ENCODE assay signal across 12 cellular contexts in the genomic region with DNA sequence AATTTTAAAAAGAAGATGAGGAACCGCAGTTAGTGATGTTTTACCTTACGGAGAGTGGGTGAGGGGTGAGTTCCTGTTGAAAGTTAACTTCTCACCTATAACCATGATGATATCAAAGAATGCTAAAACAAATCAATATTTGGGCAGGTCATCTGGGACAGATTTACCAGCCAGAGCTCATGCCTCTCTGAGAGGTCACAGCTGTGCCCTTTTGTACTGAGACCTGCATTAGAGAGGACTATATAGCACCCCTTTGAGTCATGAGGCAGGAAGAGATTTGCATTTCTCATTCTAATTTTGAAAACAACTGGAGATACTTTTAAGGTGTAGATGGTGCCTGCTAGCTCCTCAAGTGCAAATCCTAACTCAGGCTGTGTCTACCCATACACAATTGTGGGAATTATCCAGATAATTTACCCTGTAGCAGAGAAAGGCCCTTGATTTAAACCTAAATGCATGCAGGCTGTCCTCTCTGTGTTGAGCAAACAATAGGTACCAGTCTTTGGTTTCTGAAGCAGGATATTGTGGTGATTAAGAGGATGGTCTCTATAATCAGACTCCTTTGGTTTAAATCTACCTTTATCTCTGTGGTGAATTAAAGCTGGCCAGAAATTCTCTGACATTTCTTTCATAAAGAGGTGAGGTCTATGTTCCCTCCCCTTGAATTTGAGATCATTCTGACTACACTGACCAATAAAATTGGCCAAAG. TPM values are rescaled to one million over a fixed set of nuclear protein-coding genes. Genes with fewer than 3 reads are reported as not detected.
DNase-seq lines count a peak whose midpoint lies in the region; ATAC-seq and TF ChIP-seq lines count a peak whose summit lies in the region.
"Had no signal": no experiment of that assay in that cellular context is flagged by ENCODE, and none has a peak within 500 bp of the region (broad histone marks: within the 10 kb centered on the region; RNA-seq: fewer than 3 reads in every experiment).

No MANE protein-coding gene starts in this region.

- no peak overlapping the region for H3K4me3 ChIP-seq in neural progenitor cell

- no peaks in the 10 kb centered on the region for H3K36me3 ChIP-seq in neural progenitor cell

- intact Hi-C loops in left cardiac atrium (cut with DNase I): no loop called here

- H3K4me1 Mint-ChIP-seq in neural progenitor cell: peaks cover 7% of the 10 kb centered on the region
- H3K4me1 Mint-ChIP-seq: activated naive CD4-positive, alpha-beta T cell treated with anti-CD3 and anti-CD28 coated beads, Interleukin-2, amount 50 U/mL, for 24 hours had no signal

- no peaks in the 10 kb centered on the region for H3K9me3 ChIP-seq in neural progenitor cell (ENCODE audit: low read depth)

- H3K9me3 Mint-ChIP-seq in neural progenitor cell: no peaks in the 10 kb centered on the region
- H3K9me3 Mint-ChIP-seq: activated naive CD4-positive, alpha-beta T cell treated with anti-CD3 and anti-CD28 coated beads, Interleukin-2, amount 50 U/mL, for 24 hours; memory B cell had no signal

- H3K79me2 ChIP-seq in neural progenitor cell (ENCODE audit: low read depth): no peaks in the 10 kb centered on the region

- H3F3A ChIP-seq in neural progenitor cell (ENCODE audit: low read depth): no peaks in the 10 kb centered on the region

- H3K4me2 ChIP-seq in neural progenitor cell: no peak overlapping the region

- H3K27me3 Mint-ChIP-seq in neural progenitor cell (ENCODE audit: insufficient read depth, low read depth): peaks cover 2% of the 10 kb centered on the region
- H3K27me3 Mint-ChIP-seq: memory B cell had no signal

- TF ChIP-seq CTCF in neural progenitor cell (IDR thresholded peaks at IDR 0.05): no peak

- no peaks in the 10 kb centered on the region for H3K27me3 ChIP-seq in neural progenitor cell

- peak; percentile 93 for ATAC-seq in GM19035 (IDR thresholded peaks at IDR 0.05; ENCODE audit: unreplicated experiment)
- peak; percentile 90 for ATAC-seq in HG02571 (IDR thresholded peaks at IDR 0.05; ENCODE audit: unreplicated experiment)
- ATAC-seq in HG03521 (IDR thresholded peaks at IDR 0.05; ENCODE audit: unreplicated experiment): peak; percentile 75
- ATAC-seq in left cardiac atrium: no peak

- DNase-seq in neural progenitor cell (ENCODE audit: low spot score): no peak
- no peak for DNase-seq in kidney tubule cell (ENCODE audit: low spot score)
- DNase-seq in left cardiac atrium: no peak
- no peak for DNase-seq in AG08396 (ENCODE audit: low spot score)
- DNase-seq in GOT3 (lab: John Stamatoyannopoulos, UW): no peak
- DNase-seq: DND-41, NCI-H510A treated with DMSO at 0.1 percent for 48 hours had no signal

- peaks cover 8% of the 10 kb centered on the region for H3K4me1 ChIP-seq in neural progenitor cell

- no peaks in the 10 kb centered on the region for H3K36me3 Mint-ChIP-seq in neural progenitor cell
- H3K36me3 Mint-ChIP-seq: activated naive CD4-positive, alpha-beta T cell treated with anti-CD3 and anti-CD28 coated beads, Interleukin-2, amount 50 U/mL, for 24 hours; memory B cell had no signal

- H2AFZ ChIP-seq in neural progenitor cell (replicated peaks): peak overlapping the region; percentile 53

- no peaks in the 10 kb centered on the region for H4K20me1 ChIP-seq in neural progenitor cell (ENCODE audit: low read depth)

- H3K9ac ChIP-seq in neural progenitor cell: no peak overlapping the region

- H3K27ac ChIP-seq in neural progenitor cell: no peak overlapping the region

- H3K4me3 Mint-ChIP-seq in neural progenitor cell: no peak overlapping the region
- H3K4me3 Mint-ChIP-seq: activated naive CD4-positive, alpha-beta T cell treated with anti-CD3 and anti-CD28 coated beads, Interleukin-2, amount 50 U/mL, for 24 hours; memory B cell had no signal

- peak overlapping the region; percentile 34 for H3K27ac Mint-ChIP-seq in neural progenitor cell
- H3K27ac Mint-ChIP-seq: activated naive CD4-positive, alpha-beta T cell treated with anti-CD3 and anti-CD28 coated beads, Interleukin-2, amount 50 U/mL, for 24 hours; memory B cell had no signal

RNA-seq across cellular contexts. Expression of gene TM4SF4, which starts 5.8 kb away (rescaled TPM):
- 0.15 TPM in 1 of 2 replicates, not detected in the other for total RNA-seq in neural progenitor cell (ENCODE audit: low replicate concordance)
- total RNA-seq in left cardiac atrium: under 1 TPM in 1 of 2 donors, not detected in 1; 0.59 TPM

Comparison
In these comparisons a context has a peak if more than half of its experiments do, and no peak if none do; other contexts are left out.
1. ATAC-seq: peak in GM19035 (single experiment), HG02571 (single experiment) and HG03521 (single experiment); none in left cardiac atrium (0 of 2).